Comparison of ENCODE assay signal across 8 cellular contexts in genomic region chr14:89619616-89620273, GRCh38.
DNase-seq lines count a peak whose midpoint lies in the region; ATAC-seq and TF ChIP-seq lines count a peak whose summit lies in the region.

No MANE protein-coding gene starts in this region.

- H3K9ac ChIP-seq in OCI-LY1 (ENCODE audit: low read length): no peak overlapping the region; the same call in 1 of the 2 replicates

- no peak for ATAC-seq in psoas muscle
- ATAC-seq in GM18873 (IDR thresholded peaks at IDR 0.05; ENCODE audit: low FRiP score, unreplicated experiment): no peak

- peak overlapping the region; percentile 80 for H3K4me2 ChIP-seq in OCI-LY1 (ENCODE audit: low read length)

- no peaks in the 10 kb centered on the region for H3K9me3 ChIP-seq in OCI-LY1 (ENCODE audit: low read length)
- H3K9me3 ChIP-seq in esophagus muscularis mucosa: no peaks in the 10 kb centered on the region
- H3K9me3 ChIP-seq in psoas muscle: no peaks in the 10 kb centered on the region

- H3K27me3 ChIP-seq in GM06990 (replicated peaks; ENCODE audit: control insufficient read depth, insufficient read depth, low read length) (no peaks in the 10 kb centered on the region), OCI-LY1 (ENCODE audit: insufficient read depth, low read length) (peaks cover 3% of the 10 kb centered on the region), esophagus muscularis mucosa (no peaks in the 10 kb centered on the region), psoas muscle (ENCODE audit: insufficient read depth in 3 of 3, low read length in 2 of 3) (no peaks in the 10 kb centered on the region)

- TF ChIP-seq EP300 in esophagus muscularis mucosa (IDR thresholded peaks at IDR 0.05): no peak

- no peaks in the 10 kb centered on the region for H3K79me2 ChIP-seq in OCI-LY1 (ENCODE audit: insufficient read depth, low read length)

- no peak overlapping the region for H3K27ac ChIP-seq in OCI-LY1 (ENCODE audit: low read depth, low read length, poor library complexity, severe bottlenecking)
- peak overlapping the region; percentile 73 to 80 (median 78) for H3K27ac ChIP-seq in esophagus muscularis mucosa (replicated peaks in 1 of 4)
- peak overlapping the region; percentile 80 for H3K27ac ChIP-seq in psoas muscle

- H3K4me3 ChIP-seq in GM06990 (replicated peaks; ENCODE audit: low read depth, low read length) (peak overlapping the region; percentile 62), OCI-LY1 (ENCODE audit: low read depth, low read length, poor library complexity, severe bottlenecking) (peak overlapping the region; percentile 71), esophagus muscularis mucosa (peak overlapping the region; percentile 60 to 93 (median 84)), psoas muscle (peak overlapping the region; percentile 80)

- no peaks in the 10 kb centered on the region for H3K9me2 ChIP-seq in OCI-LY1 (ENCODE audit: low read depth, low read length)

- TF ChIP-seq CTCF in GM06990 (IDR thresholded peaks at IDR 0.05; ENCODE audit: insufficient read depth, low read length, poor library complexity, severe bottlenecking) (no peak), OCI-LY1 (IDR thresholded peaks at IDR 0.05; ENCODE audit: low read length) (no peak), esophagus muscularis mucosa (IDR thresholded peaks at IDR 0.05) (no peak), psoas muscle (IDR thresholded peaks at IDR 0.05) (no peak)

- intact Hi-C loops in esophagus muscularis mucosa (cut with DNase I) (loop anchor here (5.0 kb wide), 2 partner anchors 202 to 293 kb away; partner anchors contain the start of gene FOXN3), psoas muscle (cut with DNase I) (loop anchor here (5.0 kb wide), 5 partner anchors 37 to 432 kb away; partner anchors contain the start of gene FOXN3 (in 1 of the 2))

- TF ChIP-seq POLR2A in esophagus muscularis mucosa (IDR thresholded peaks at IDR 0.05; ENCODE audit: low read depth): no peak

- 81% methylated on average over 6 of the region's 6 CpGs for WGBS in esophagus muscularis mucosa
- 73 to 84% (median 81%) methylated on average over 6 of the region's 6 CpGs for WGBS in psoas muscle, 3 donors

- no peaks in the 10 kb centered on the region for H4K20me1 ChIP-seq in OCI-LY1 (ENCODE audit: insufficient read depth, low read length)

- no peaks in the 10 kb centered on the region for H3F3A ChIP-seq in OCI-LY1 (ENCODE audit: insufficient read depth, low read length)

- peaks cover 27% of the 10 kb centered on the region for H3K4me1 ChIP-seq in OCI-LY1 (ENCODE audit: insufficient read depth, low read length, severe bottlenecking)
- H3K4me1 ChIP-seq in esophagus muscularis mucosa: peaks cover 6 to 44% (median 41%) of the 10 kb centered on the region in 4 donors
- peaks cover 27% of the 10 kb centered on the region for H3K4me1 ChIP-seq in psoas muscle

- DNase-seq in GM06990 (ENCODE audit: extremely low read depth, insufficient read length) (no peak), esophagus muscularis mucosa (ENCODE audit: extremely low spot score) (no peak), psoas muscle (no peak), NCI-H1048 (lab: John Stamatoyannopoulos, UW) (no peak), NCI-H748 treated with DMSO at 0.1 percent for 48 hours (lab: John Stamatoyannopoulos, UW) (no peak), NCI-H1417 treated with DMSO at 0.1 percent for 48 hours (lab: John Stamatoyannopoulos, UW) (no peak)

- H3K36me3 ChIP-seq in GM06990 (ENCODE audit: control insufficient read depth, insufficient read depth, low read length) (no peaks in the 10 kb centered on the region), OCI-LY1 (ENCODE audit: insufficient read depth, low read length) (no peaks in the 10 kb centered on the region), esophagus muscularis mucosa (no peaks in the 10 kb centered on the region), psoas muscle (ENCODE audit: insufficient read depth in 1 of 2, low read depth in 1 of 2) (no peaks in the 10 kb centered on the region)

- H2AFZ ChIP-seq in OCI-LY1 (ENCODE audit: low read length): no peak overlapping the region
